8 cellular contexts compared by ENCODE assay signal in genomic region chr17:28711723-28712036, GRCh38. TPM values are rescaled to one million over a fixed set of nuclear protein-coding genes. Genes with fewer than 3 reads are reported as not detected.
DNase-seq lines count a peak whose midpoint lies in the region; ATAC-seq, FAIRE-seq and TF ChIP-seq lines count a peak whose summit lies in the region.

TSS of gene PROCA1 (minus strand) at chr17:28711888. CDS start at chr17:28711660, 228 bp downstream.

- peak within 1 kb of the TSS; percentile 97 for H3K9ac ChIP-seq in NT2/D1 (ENCODE audit: insufficient read length, low read depth)

- peak within 1 kb of the TSS; percentile 83 for H3K27ac ChIP-seq in naive thymus-derived CD4-positive, alpha-beta T cell (ENCODE audit: low read depth, low read length)

- POLR2A ChIA-PET in AG04449 (lab: Yijun Ruan, JAX) = interaction anchor here (0.8 to 2.4 kb wide), 6 partner anchors 8 to 28 kb away, joined by 3 to 30 read pairs (median 6); partner anchors contain the start of gene RPL23A
- POLR2A ChIA-PET in naive thymus-derived CD4-positive, alpha-beta T cell (lab: Charles Lee) = interaction anchor here (0.6 to 5.2 kb wide), 19 partner anchors 9 to 240 kb away, joined by 3 to 59 read pairs (median 5); partner anchors contain the start of genes ALDOC, BLTP2, NEK8 and PHF12

- no peak for FAIRE-seq in HTR-8/SVneo (lab: Jason Lieb, UNC)

- no peak for TF ChIP-seq CTCF in AG04449 (IDR thresholded peaks at IDR 0.05; ENCODE audit: insufficient read depth, low read length, missing control alignments)

- H3K4me1 ChIP-seq in NT2/D1 (ENCODE audit: insufficient read depth, insufficient read length) = peaks cover 22% of the 10 kb centered on the region
- H3K4me1 ChIP-seq in naive thymus-derived CD4-positive, alpha-beta T cell (ENCODE audit: control insufficient read depth in 2 of 2, insufficient read depth in 2 of 2, low read length in 2 of 2) = peaks cover 9 to 12% of the 10 kb centered on the region in 2 donors

- no peaks in the 10 kb centered on the region for H3K27me3 ChIP-seq in NT2/D1 (ENCODE audit: insufficient read depth, insufficient read length)
- H3K27me3 ChIP-seq in naive thymus-derived CD4-positive, alpha-beta T cell (ENCODE audit: control insufficient read depth in 2 of 2, insufficient read depth in 2 of 2, low read length in 2 of 2) = no peaks in the 10 kb centered on the region

- CTCF ChIA-PET in AG04449 (lab: Yijun Ruan, JAX) = interaction anchor here (1.0 to 2.2 kb wide), 3 partner anchors 9 to 39 kb away, joined by 3 to 8 read pairs (median 7); partner anchors contain the start of gene TLCD1
- CTCF ChIA-PET in naive thymus-derived CD4-positive, alpha-beta T cell (lab: Charles Lee) = interaction anchor here (0.9 to 2.3 kb wide), 3 partner anchors 15 to 52 kb away, joined by 3 to 15 read pairs (median 3); partner anchors contain the start of gene TLCD1

- intact Hi-C loops in dendritic cell treated with granulocyte-macrophage colony-stimulating factor and Interleukin-4, amounts not matched to agents 40 ng/mL and 50 ng/mL, for 4 days (cut with micrococcal nuclease) = loop anchor here (5.0 kb wide), 1 partner anchor 49 kb away; the partner anchor contains the start of genes SDF2 and SUPT6H
- intact Hi-C loops in naive thymus-derived CD4-positive, alpha-beta T cell (cut with micrococcal nuclease) = loop anchor here (1.0 to 5.0 kb wide), 8 partner anchors 8 to 159 kb away; partner anchors contain the start of genes RPL23A (in 2 of the 2), SUPT6H (in 2 of the 2), BLTP2 (in 1 of the 2) and SDF2 (in 1 of the 2)

- peaks cover 2% of the 10 kb centered on the region for H3K27me3 Mint-ChIP-seq in dendritic cell treated with granulocyte-macrophage colony-stimulating factor and Interleukin-4, amounts not matched to agents 40 ng/mL and 50 ng/mL, for 4 days
- H3K27me3 Mint-ChIP-seq in naive thymus-derived CD4-positive, alpha-beta T cell = peaks cover 0 to 14% (median 6%) of the 10 kb centered on the region in 5 donors

- H3K36me3 Mint-ChIP-seq in dendritic cell treated with granulocyte-macrophage colony-stimulating factor and Interleukin-4, amounts not matched to agents 40 ng/mL and 50 ng/mL, for 4 days (ENCODE audit: low read depth) = peaks cover 38% of the 10 kb centered on the region
- H3K36me3 Mint-ChIP-seq in naive thymus-derived CD4-positive, alpha-beta T cell = peaks cover 0 to 3% (median 0%) of the 10 kb centered on the region in 5 donors

- H3K9me3 ChIP-seq in NT2/D1 (ENCODE audit: insufficient read depth, low read length) = no peaks in the 10 kb centered on the region
- H3K9me3 ChIP-seq in naive thymus-derived CD4-positive, alpha-beta T cell (ENCODE audit: control insufficient read depth in 2 of 3, low read length in 3 of 3) = no peaks in the 10 kb centered on the region

- peak; percentile 23 for ATAC-seq in GM19452 (IDR thresholded peaks at IDR 0.05; ENCODE audit: unreplicated experiment)
- peak; percentile 46 for ATAC-seq in naive thymus-derived CD4-positive, alpha-beta T cell
- no peak for ATAC-seq in HG03108 (IDR thresholded peaks at IDR 0.05; ENCODE audit: unreplicated experiment)
- no peak for ATAC-seq in HG03280 (IDR thresholded peaks at IDR 0.05; ENCODE audit: unreplicated experiment)

- no peaks in the 10 kb centered on the region for H3K9me3 Mint-ChIP-seq in dendritic cell treated with granulocyte-macrophage colony-stimulating factor and Interleukin-4, amounts not matched to agents 40 ng/mL and 50 ng/mL, for 4 days
- no peaks in the 10 kb centered on the region for H3K9me3 Mint-ChIP-seq in naive thymus-derived CD4-positive, alpha-beta T cell

- no peak for DNase-seq in AG04449 (ENCODE audit: low read depth, low spot score)
- no peak for DNase-seq in NT2/D1 (ENCODE audit: low read depth, low spot score)
- DNase-seq in naive thymus-derived CD4-positive, alpha-beta T cell = peak in 2 of 9 donors; percentile 42 to 50
- no peak for DNase-seq in HTR-8/SVneo (ENCODE audit: insufficient read length, low spot score)

- peak within 1 kb of the TSS; percentile 93 for H3K27ac Mint-ChIP-seq in dendritic cell treated with granulocyte-macrophage colony-stimulating factor and Interleukin-4, amounts not matched to agents 40 ng/mL and 50 ng/mL, for 4 days
- H3K27ac Mint-ChIP-seq in naive thymus-derived CD4-positive, alpha-beta T cell = peak within 1 kb of the TSS; percentile 85 to 98 (median 93)

- H3K36me3 ChIP-seq in NT2/D1 (ENCODE audit: insufficient read depth, insufficient read length, low read length) = peaks cover 43% of the 10 kb centered on the region
- no peaks in the 10 kb centered on the region for H3K36me3 ChIP-seq in naive thymus-derived CD4-positive, alpha-beta T cell (ENCODE audit: control insufficient read depth in 2 of 3, insufficient read depth in 3 of 3, low read length in 3 of 3)

- peak within 1 kb of the TSS; percentile 77 for H3K4me3 Mint-ChIP-seq in dendritic cell treated with granulocyte-macrophage colony-stimulating factor and Interleukin-4, amounts not matched to agents 40 ng/mL and 50 ng/mL, for 4 days
- H3K4me3 Mint-ChIP-seq in naive thymus-derived CD4-positive, alpha-beta T cell = peak within 1 kb of the TSS; percentile 76 to 94 (median 92)

- peaks cover 39% of the 10 kb centered on the region for H3K4me1 Mint-ChIP-seq in dendritic cell treated with granulocyte-macrophage colony-stimulating factor and Interleukin-4, amounts not matched to agents 40 ng/mL and 50 ng/mL, for 4 days (ENCODE audit: low read depth)
- H3K4me1 Mint-ChIP-seq in naive thymus-derived CD4-positive, alpha-beta T cell = peaks cover 12 to 33% (median 19%) of the 10 kb centered on the region in 7 donors

- peak within 1 kb of the TSS; percentile 65 for H3K4me3 ChIP-seq in AG04449 (ENCODE audit: low read depth, low read length)
- peak within 1 kb of the TSS; percentile 67 for H3K4me3 ChIP-seq in NT2/D1 (ENCODE audit: insufficient read length, low read depth)
- H3K4me3 ChIP-seq in naive thymus-derived CD4-positive, alpha-beta T cell (ENCODE audit: low read length) = peak within 1 kb of the TSS; percentile 95

RNA-seq across cellular contexts. Expression of gene PROCA1, which starts in this region (rescaled TPM):
- total RNA-seq in naive thymus-derived CD4-positive, alpha-beta T cell = 10 to 100 TPM in 2 of 5 experiments, 1 to 10 TPM in 3; 5.2 to 14.4 (median 7.3) TPM
- polyA plus RNA-seq in naive thymus-derived CD4-positive, alpha-beta T cell = 1 to 10 TPM in 1 of 2 donors, under 1 TPM in 1; 0.44 to 1.4 TPM

Comparison
In these comparisons a context has a peak if more than half of its experiments do, and no peak if none do; other contexts are left out.
1. ATAC-seq: peak in GM19452 (single experiment) and naive thymus-derived CD4-positive, alpha-beta T cell (single experiment); none in HG03108 (single experiment) and HG03280 (single experiment).
2. Peak in every context shown above with its lines, with median percentiles within 50 percentile points of each other: H3K4me3 ChIP-seq.